In genomic region chr7:111029141-111029572, GRCh38 we compare ENCODE assay signal across 10 cellular contexts.
DNase-seq lines count a peak whose midpoint lies in the region; ATAC-seq lines count a peak whose summit lies in the region.
"Had no signal": no experiment of that assay in that cellular context is flagged by ENCODE, and none has a peak within 500 bp of the region (broad histone marks: within the 10 kb centered on the region; RNA-seq: fewer than 3 reads in every experiment).

No MANE protein-coding gene starts in this region.

- H3K4me3 Mint-ChIP-seq in activated T-cell treated with anti-CD3 and anti-CD28 coated beads, Interleukin-2, amount 50 U/mL, for 4 hours, result peak overlapping the region; percentile 60
- peak overlapping the region; percentile 72 for H3K4me3 Mint-ChIP-seq in activated T-helper 17 cell treated with anti-CD3 and anti-CD28 coated beads, Interleukin-2, amount 50 U/mL, for 72 hours
- H3K4me3 Mint-ChIP-seq: endodermal cell had no signal

- peaks cover 2% of the 10 kb centered on the region for H3K36me3 Mint-ChIP-seq in activated T-cell treated with anti-CD3 and anti-CD28 coated beads, Interleukin-2, amount 50 U/mL, for 4 hours (ENCODE audit: insufficient read depth)
- H3K36me3 Mint-ChIP-seq in activated T-helper 17 cell treated with anti-CD3 and anti-CD28 coated beads, Interleukin-2, amount 50 U/mL, for 72 hours (ENCODE audit: low read depth), result no peaks in the 10 kb centered on the region

- peaks cover 66% of the 10 kb centered on the region for H3K4me1 Mint-ChIP-seq in activated T-cell treated with anti-CD3 and anti-CD28 coated beads, Interleukin-2, amount 50 U/mL, for 4 hours (ENCODE audit: low read depth)
- H3K4me1 Mint-ChIP-seq in activated T-helper 17 cell treated with anti-CD3 and anti-CD28 coated beads, Interleukin-2, amount 50 U/mL, for 72 hours, result peaks cover 44% of the 10 kb centered on the region

- H3K27ac Mint-ChIP-seq in activated T-helper 17 cell treated with anti-CD3 and anti-CD28 coated beads, Interleukin-2, amount 50 U/mL, for 72 hours, result peak overlapping the region; percentile 91
- H3K27ac Mint-ChIP-seq: endodermal cell had no signal

- no peak for DNase-seq in activated T-cell treated with anti-CD3 and anti-CD28 coated beads, Interleukin-2, amount 50 U/mL, for 4 hours
- DNase-seq in activated T-cell treated with anti-CD3 and anti-CD28 coated beads for 4 hours (no peak), occipital lobe (lab: John Stamatoyannopoulos, UW) (no peak)
- no peak for DNase-seq in stimulated activated naive CD8-positive, alpha-beta T cell treated with anti-CD3 and anti-CD28 coated beads, Interleukin-15, Interleukin-2, amounts not matched to agents 100 U/mL and 50 U/mL, for 24 hours
- DNase-seq in stimulated activated CD4-positive, alpha-beta T cell treated with anti-CD3 and anti-CD28 coated beads, Interleukin-4, amount 100 ng/mL, for 1 hour, result no peak
- DNase-seq: endodermal cell, NCI-H526 treated with DMSO at 0.1 percent for 48 hours had no signal

- no peaks in the 10 kb centered on the region for H3K27me3 Mint-ChIP-seq in activated T-cell treated with anti-CD3 and anti-CD28 coated beads, Interleukin-2, amount 50 U/mL, for 4 hours (ENCODE audit: low read depth)
- no peaks in the 10 kb centered on the region for H3K27me3 Mint-ChIP-seq in activated T-helper 17 cell treated with anti-CD3 and anti-CD28 coated beads, Interleukin-2, amount 50 U/mL, for 72 hours

- H3K9me3 Mint-ChIP-seq in activated T-cell treated with anti-CD3 and anti-CD28 coated beads, Interleukin-2, amount 50 U/mL, for 4 hours, result peaks cover 4% of the 10 kb centered on the region
- H3K9me3 Mint-ChIP-seq in activated T-helper 17 cell treated with anti-CD3 and anti-CD28 coated beads, Interleukin-2, amount 50 U/mL, for 72 hours, result peaks cover 3% of the 10 kb centered on the region
- H3K9me3 Mint-ChIP-seq: endodermal cell had no signal

- ATAC-seq in activated T-cell treated with anti-CD3 and anti-CD28 coated beads, Interleukin-2, amount 50 U/mL, for 4 hours, result peak; percentile 25 to 33
- ATAC-seq in HG03108 (IDR thresholded peaks at IDR 0.05; ENCODE audit: unreplicated experiment) (peak; percentile 9), GM19328 (IDR thresholded peaks at IDR 0.05; ENCODE audit: unreplicated experiment) (no peak)
- peak; percentile 30 for ATAC-seq in activated T-helper 17 cell treated with anti-CD3 and anti-CD28 coated beads, Interleukin-2, amount 50 U/mL, for 72 hours (replicated peaks)
- peak; percentile 62 for ATAC-seq in stimulated activated naive CD8-positive, alpha-beta T cell treated with anti-CD3 and anti-CD28 coated beads, Interleukin-15, Interleukin-2, amounts not matched to agents 100 U/mL and 50 U/mL, for 24 hours
